39 cellular contexts compared by ENCODE assay signal in the genomic region with DNA sequence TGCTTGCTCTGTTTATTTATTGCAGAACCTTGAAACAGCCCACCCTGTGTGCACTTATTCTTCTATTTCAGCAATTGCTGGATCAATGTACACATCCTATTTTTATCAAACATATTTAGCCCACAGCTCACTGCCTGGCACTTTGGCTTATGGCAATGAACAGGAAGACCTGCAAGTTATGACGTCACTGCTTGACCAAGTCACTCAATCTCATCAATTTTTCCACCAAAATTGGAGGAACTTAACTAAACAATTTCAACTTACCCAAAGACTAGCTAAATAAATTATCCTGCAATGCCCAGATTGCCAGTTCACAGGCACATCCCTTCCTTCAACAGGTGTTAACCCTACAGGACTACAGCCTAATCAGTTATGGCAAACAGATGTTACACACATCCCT.
"Had no signal": no experiment of that assay in that cellular context is flagged by ENCODE, and none has a peak within 500 bp of the region (broad histone marks: within the 10 kb centered on the region; RNA-seq: fewer than 3 reads in every experiment).

No MANE protein-coding gene starts in this region.

- ATAC-seq: activated naive CD4-positive, alpha-beta T cell treated with anti-CD3 and anti-CD28 coated beads, Interleukin-2, amount 50 U/mL, for 72 hours; activated naive CD8-positive, alpha-beta T cell treated with anti-CD3 and anti-CD28 coated beads, Interleukin-2, amount 50 U/mL, for 24 hours; activated T-cell treated with anti-CD3 and anti-CD28 coated beads, Interleukin-2, amount 50 U/mL, for 4 hours; activated T-cell treated with anti-CD3 and anti-CD28 coated beads, Interleukin-2, amount 50 U/mL, for 72 hours; activated T-helper 17 cell treated with anti-CD3 and anti-CD28 coated beads, Interleukin-2, amount 50 U/mL, for 72 hours; body of pancreas had no signal

- H3K4me3 ChIP-seq: adrenal gland, ascending aorta, body of pancreas, breast epithelium, cardiac muscle cell had no signal

- H3K27ac ChIP-seq: adrenal gland, ascending aorta, body of pancreas, brain microvascular endothelial cell, breast epithelium, cardiac muscle cell had no signal

- H3K4me1 ChIP-seq: adrenal gland, ascending aorta, body of pancreas, breast epithelium had no signal

- FAIRE-seq: astrocyte, bronchial epithelial cell had no signal

- H3K4me1 Mint-ChIP-seq: activated naive CD4-positive, alpha-beta T cell treated with anti-CD3 and anti-CD28 coated beads, Interleukin-2, amount 50 U/mL, for 24 hours; activated naive CD8-positive, alpha-beta T cell treated with anti-CD3 and anti-CD28 coated beads for 36 hours; activated naive CD8-positive, alpha-beta T cell treated with anti-CD3 and anti-CD28 coated beads, Interleukin-2, amount 10 ng/mL, durations not matched to agents 7 days and 5 days; activated naive CD8-positive, alpha-beta T cell treated with anti-CD3 and anti-CD28 coated beads, Interleukin-2, amount 50 U/mL, for 24 hours; activated T-helper 17 cell treated with anti-CD3 and anti-CD28 coated beads, Interleukin-2, amount 50 U/mL, for 72 hours; brain; central memory CD8-positive, alpha-beta T cell had no signal

- H3K9me3 ChIP-seq: adrenal gland, ascending aorta, body of pancreas had no signal

- DNase-seq: activated effector memory CD4-positive, alpha-beta T cell treated with anti-CD3 and anti-CD28 coated beads, Interleukin-2, amount 50 U/mL, for 16 hours; activated effector memory CD4-positive, alpha-beta T cell treated with Interleukin-2 at 50 U/mL for 16 hours; activated gamma-delta T cell; activated gamma-delta T cell treated with Interleukin-2 at 50 U/mL for 16 hours; activated naive CD4-positive, alpha-beta T cell; activated naive CD4-positive, alpha-beta T cell treated with anti-CD3 and anti-CD28 coated beads for 36 hours; activated naive CD4-positive, alpha-beta T cell treated with anti-CD3 and anti-CD28 coated beads, Interleukin-2, amount 50 U/mL, for 16 hours; activated naive CD4-positive, alpha-beta T cell treated with Interleukin-2 at 50 U/mL for 16 hours; activated naive CD8-positive, alpha-beta T cell treated with anti-CD3 and anti-CD28 coated beads for 36 hours; activated naive CD8-positive, alpha-beta T cell treated with anti-CD3 and anti-CD28 coated beads, Interleukin-2, amount 10 ng/mL, durations not matched to agents 7 days and 5 days; activated naive CD8-positive, alpha-beta T cell treated with anti-CD3 and anti-CD28 coated beads, Interleukin-2, amount 50 U/mL, for 24 hours; activated T-cell treated with anti-CD3 and anti-CD28 coated beads, Interleukin-2, amount 50 U/mL, for 1 hour; activated T-cell treated with anti-CD3 and anti-CD28 coated beads, Interleukin-2, amount 50 U/mL, for 24 hours; activated T-cell treated with anti-CD3 and anti-CD28 coated beads, Interleukin-2, amount 50 U/mL, for 4 hours; activated T-cell treated with anti-CD3 and anti-CD28 coated beads, Interleukin-2, amount 50 U/mL, for 48 hours; activated T-cell treated with anti-CD3 and anti-CD28 coated beads, Interleukin-2, amount 50 U/mL, for 72 hours; adrenal gland; amniotic stem cell; amygdala; anterior cingulate cortex; aorta; body of pancreas; brain microvascular endothelial cell; caudate nucleus; central memory CD4-positive, alpha-beta T cell; cerebellar nuclear complex had no signal

- H3K27me3 ChIP-seq: adrenal gland, ascending aorta, body of pancreas, brain microvascular endothelial cell, breast epithelium, cardiac muscle cell had no signal

- H3K36me3 Mint-ChIP-seq: activated naive CD4-positive, alpha-beta T cell treated with anti-CD3 and anti-CD28 coated beads, Interleukin-2, amount 50 U/mL, for 24 hours; activated naive CD8-positive, alpha-beta T cell; activated naive CD8-positive, alpha-beta T cell treated with anti-CD3 and anti-CD28 coated beads for 36 hours; activated naive CD8-positive, alpha-beta T cell treated with anti-CD3 and anti-CD28 coated beads, Interleukin-2, amount 10 ng/mL, durations not matched to agents 7 days and 5 days; brain had no signal

- H3K36me3 ChIP-seq: adrenal gland, ascending aorta, brain microvascular endothelial cell, breast epithelium, cardiac muscle cell had no signal

- H3K27me3 Mint-ChIP-seq: activated naive CD4-positive, alpha-beta T cell treated with anti-CD3 and anti-CD28 coated beads, Interleukin-2, amount 50 U/mL, for 24 hours; activated naive CD8-positive, alpha-beta T cell; activated naive CD8-positive, alpha-beta T cell treated with anti-CD3 and anti-CD28 coated beads for 36 hours; activated naive CD8-positive, alpha-beta T cell treated with anti-CD3 and anti-CD28 coated beads, Interleukin-2, amount 10 ng/mL, durations not matched to agents 7 days and 5 days; activated naive CD8-positive, alpha-beta T cell treated with anti-CD3 and anti-CD28 coated beads, Interleukin-2, amount 50 U/mL, for 24 hours; activated T-cell treated with anti-CD3 and anti-CD28 coated beads, Interleukin-2, amount 50 U/mL, for 24 hours; activated T-helper 17 cell treated with anti-CD3 and anti-CD28 coated beads, Interleukin-2, amount 50 U/mL, for 72 hours; central memory CD8-positive, alpha-beta T cell had no signal

- H3K4me3 Mint-ChIP-seq: activated naive CD4-positive, alpha-beta T cell treated with anti-CD3 and anti-CD28 coated beads for 36 hours; activated naive CD4-positive, alpha-beta T cell treated with anti-CD3 and anti-CD28 coated beads, Interleukin-2, amount 50 U/mL, for 24 hours; activated naive CD8-positive, alpha-beta T cell; activated naive CD8-positive, alpha-beta T cell treated with anti-CD3 and anti-CD28 coated beads for 36 hours; activated naive CD8-positive, alpha-beta T cell treated with anti-CD3 and anti-CD28 coated beads, Interleukin-2, amount 10 ng/mL, durations not matched to agents 7 days and 5 days; activated naive CD8-positive, alpha-beta T cell treated with anti-CD3 and anti-CD28 coated beads, Interleukin-2, amount 50 U/mL, for 24 hours; activated T-cell treated with anti-CD3 and anti-CD28 coated beads, Interleukin-2, amount 50 U/mL, for 24 hours; activated T-cell treated with anti-CD3 and anti-CD28 coated beads, Interleukin-2, amount 50 U/mL, for 4 hours; activated T-cell treated with anti-CD3 and anti-CD28 coated beads, Interleukin-2, amount 50 U/mL, for 72 hours; activated T-helper 1 cell treated with anti-CD3 and anti-CD28 coated beads, Interleukin-12 subunit alpha, Interleukin-12 subunit beta, Interleukin-2, Interleukin-4 antibody, amounts not matched to agents 30 ng/mL and 10 ng/mL and 1 ng/mL, durations not matched to agents 14 hours and 24 hours and 36 hours; activated T-helper 17 cell treated with anti-CD3 and anti-CD28 coated beads, Interleukin-2, amount 50 U/mL, for 72 hours; brain; central memory CD8-positive, alpha-beta T cell had no signal

- H3K27ac Mint-ChIP-seq: activated naive CD4-positive, alpha-beta T cell treated with anti-CD3 and anti-CD28 coated beads for 36 hours; activated naive CD4-positive, alpha-beta T cell treated with anti-CD3 and anti-CD28 coated beads, Interleukin-2, amount 50 U/mL, for 24 hours; activated naive CD8-positive, alpha-beta T cell; activated naive CD8-positive, alpha-beta T cell treated with anti-CD3 and anti-CD28 coated beads for 36 hours; activated naive CD8-positive, alpha-beta T cell treated with anti-CD3 and anti-CD28 coated beads, Interleukin-2, amount 10 ng/mL, durations not matched to agents 7 days and 5 days; activated naive CD8-positive, alpha-beta T cell treated with anti-CD3 and anti-CD28 coated beads, Interleukin-2, amount 50 U/mL, for 24 hours; activated T-cell treated with anti-CD3 and anti-CD28 coated beads, Interleukin-2, amount 50 U/mL, for 24 hours; activated T-cell treated with anti-CD3 and anti-CD28 coated beads, Interleukin-2, amount 50 U/mL, for 72 hours; activated T-helper 1 cell treated with anti-CD3 and anti-CD28 coated beads, Interleukin-12 subunit alpha, Interleukin-12 subunit beta, Interleukin-2, Interleukin-4 antibody, amounts not matched to agents 30 ng/mL and 10 ng/mL and 1 ng/mL, durations not matched to agents 14 hours and 24 hours and 36 hours; activated T-helper 17 cell treated with anti-CD3 and anti-CD28 coated beads, Interleukin-2, amount 50 U/mL, for 72 hours; activated T-helper 2 cell treated with anti-CD3 and anti-CD28 coated beads, Interferon-gamma antibody, Interleukin-2, Interleukin-4, amounts not matched to agents 10 μg/mL and 5 μg/mL and 100 μg/mL, durations not matched to agents 14 hours and 24 hours and 36 hours; brain had no signal
